In the genomic region with DNA sequence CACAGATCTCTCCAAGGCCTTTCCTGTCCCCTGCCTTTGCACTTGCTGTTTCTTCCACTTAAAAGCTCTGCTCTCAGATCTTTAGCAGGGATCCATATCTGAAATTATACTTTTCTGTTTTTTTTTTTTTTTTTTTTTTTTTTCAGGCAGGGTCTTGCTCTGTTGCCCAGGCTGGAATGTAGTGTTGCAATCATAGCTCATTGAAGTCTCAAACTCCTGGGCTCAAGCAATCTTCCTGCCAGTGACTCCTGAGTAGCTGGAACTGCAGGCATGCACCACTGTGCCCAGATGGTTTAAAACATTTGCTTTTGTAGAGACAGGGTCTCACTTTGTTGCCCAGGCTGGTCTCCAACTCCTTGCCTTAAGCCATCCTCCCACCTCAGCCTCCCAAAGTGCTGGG, we compare ENCODE assay signal across 1 cellular context.
TF ChIP-seq lines count a peak whose summit lies in the region.

No MANE protein-coding gene starts in this region.

TF ChIP-seq in HepG2, 621 proteins besides CTCF, POLR2A, EP300 and RAD21:
- TF ChIP-seq PHF21A (CRISPR knock-in tag; IDR thresholded peaks at IDR 0.05) (no peak), ZFP36L1 (CRISPR knock-in tag; IDR thresholded peaks at IDR 0.05) (no peak), ZNF121 (CRISPR knock-in tag; IDR thresholded peaks at IDR 0.05) (peak; percentile 84), IKZF4 (CRISPR knock-in tag; IDR thresholded peaks at IDR 0.05; ENCODE audit: borderline replicate concordance, low read depth, not compliant biosample characterization) (no peak), ASH2L (IDR thresholded peaks at IDR 0.05; ENCODE audit: insufficient read length, low read depth, low read length) (peak; percentile 17), XBP1 (CRISPR knock-in tag; IDR thresholded peaks at IDR 0.05) (no peak), RFX1 (IDR thresholded peaks at IDR 0.05) (no peak), ZNF678 (CRISPR knock-in tag; IDR thresholded peaks at IDR 0.05) (no peak), NFIB (CRISPR knock-in tag; IDR thresholded peaks at IDR 0.05; ENCODE audit: borderline replicate concordance) (no peak), NFE2L1 (CRISPR knock-in tag; IDR thresholded peaks at IDR 0.05; ENCODE audit: borderline replicate concordance) (no peak), HMG20A (CRISPR knock-in tag; IDR thresholded peaks at IDR 0.05; ENCODE audit: borderline replicate concordance) (no peak), ZNF777 (CRISPR knock-in tag; IDR thresholded peaks at IDR 0.05) (no peak), CENPT (CRISPR knock-in tag; IDR thresholded peaks at IDR 0.05; ENCODE audit: low read depth) (no peak), CEBPB (IDR thresholded peaks at IDR 0.05; ENCODE audit: borderline replicate concordance, low read depth, low read length) (peak; percentile 43; the same call in 1 of the 2 replicates), ZNF749 (CRISPR knock-in tag; IDR thresholded peaks at IDR 0.05; ENCODE audit: borderline replicate concordance) (no peak)
- TF ChIP-seq, protein P1, sequence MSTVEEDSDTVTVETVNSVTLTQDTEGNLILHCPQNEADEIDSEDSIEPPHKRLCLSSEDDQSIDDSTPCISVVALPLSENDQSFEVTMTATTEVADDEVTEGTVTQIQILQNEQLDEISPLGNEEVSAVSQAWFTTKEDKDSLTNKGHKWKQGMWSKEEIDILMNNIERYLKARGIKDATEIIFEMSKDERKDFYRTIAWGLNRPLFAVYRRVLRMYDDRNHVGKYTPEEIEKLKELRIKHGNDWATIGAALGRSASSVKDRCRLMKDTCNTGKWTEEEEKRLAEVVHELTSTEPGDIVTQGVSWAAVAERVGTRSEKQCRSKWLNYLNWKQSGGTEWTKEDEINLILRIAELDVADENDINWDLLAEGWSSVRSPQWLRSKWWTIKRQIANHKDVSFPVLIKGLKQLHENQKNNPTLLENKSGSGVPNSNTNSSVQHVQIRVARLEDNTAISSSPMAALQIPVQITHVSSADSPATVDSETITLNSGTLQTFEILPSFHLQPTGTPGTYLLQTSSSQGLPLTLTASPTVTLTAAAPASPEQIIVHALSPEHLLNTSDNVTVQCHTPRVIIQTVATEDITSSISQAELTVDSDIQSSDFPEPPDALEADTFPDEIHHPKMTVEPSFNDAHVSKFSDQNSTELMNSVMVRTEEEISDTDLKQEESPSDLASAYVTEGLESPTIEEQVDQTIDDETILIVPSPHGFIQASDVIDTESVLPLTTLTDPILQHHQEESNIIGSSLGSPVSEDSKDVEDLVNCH (CRISPR knock-in tag; IDR thresholded peaks at IDR 0.05) = no peak
- TF ChIP-seq, protein P2, sequence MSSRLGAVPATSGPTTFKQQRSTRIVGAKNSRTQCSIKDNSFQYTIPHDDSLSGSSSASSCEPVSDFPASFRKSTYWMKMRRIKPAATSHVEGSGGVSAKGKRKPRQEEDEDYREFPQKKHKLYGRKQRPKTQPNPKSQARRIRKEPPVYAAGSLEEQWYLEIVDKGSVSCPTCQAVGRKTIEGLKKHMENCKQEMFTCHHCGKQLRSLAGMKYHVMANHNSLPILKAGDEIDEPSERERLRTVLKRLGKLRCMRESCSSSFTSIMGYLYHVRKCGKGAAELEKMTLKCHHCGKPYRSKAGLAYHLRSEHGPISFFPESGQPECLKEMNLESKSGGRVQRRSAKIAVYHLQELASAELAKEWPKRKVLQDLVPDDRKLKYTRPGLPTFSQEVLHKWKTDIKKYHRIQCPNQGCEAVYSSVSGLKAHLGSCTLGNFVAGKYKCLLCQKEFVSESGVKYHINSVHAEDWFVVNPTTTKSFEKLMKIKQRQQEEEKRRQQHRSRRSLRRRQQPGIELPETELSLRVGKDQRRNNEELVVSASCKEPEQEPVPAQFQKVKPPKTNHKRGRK (CRISPR knock-in tag; IDR thresholded peaks at IDR 0.05) = no peak
- TF ChIP-seq, protein P3, sequence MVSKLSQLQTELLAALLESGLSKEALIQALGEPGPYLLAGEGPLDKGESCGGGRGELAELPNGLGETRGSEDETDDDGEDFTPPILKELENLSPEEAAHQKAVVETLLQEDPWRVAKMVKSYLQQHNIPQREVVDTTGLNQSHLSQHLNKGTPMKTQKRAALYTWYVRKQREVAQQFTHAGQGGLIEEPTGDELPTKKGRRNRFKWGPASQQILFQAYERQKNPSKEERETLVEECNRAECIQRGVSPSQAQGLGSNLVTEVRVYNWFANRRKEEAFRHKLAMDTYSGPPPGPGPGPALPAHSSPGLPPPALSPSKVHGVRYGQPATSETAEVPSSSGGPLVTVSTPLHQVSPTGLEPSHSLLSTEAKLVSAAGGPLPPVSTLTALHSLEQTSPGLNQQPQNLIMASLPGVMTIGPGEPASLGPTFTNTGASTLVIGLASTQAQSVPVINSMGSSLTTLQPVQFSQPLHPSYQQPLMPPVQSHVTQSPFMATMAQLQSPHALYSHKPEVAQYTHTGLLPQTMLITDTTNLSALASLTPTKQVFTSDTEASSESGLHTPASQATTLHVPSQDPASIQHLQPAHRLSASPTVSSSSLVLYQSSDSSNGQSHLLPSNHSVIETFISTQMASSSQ (IDR thresholded peaks at IDR 0.05; ENCODE audit: low read depth) = no peak
- TF ChIP-seq, protein P3 (CRISPR knock-in tag; IDR thresholded peaks at IDR 0.05; ENCODE audit: borderline replicate concordance) = no peak
- TF ChIP-seq, protein P4, sequence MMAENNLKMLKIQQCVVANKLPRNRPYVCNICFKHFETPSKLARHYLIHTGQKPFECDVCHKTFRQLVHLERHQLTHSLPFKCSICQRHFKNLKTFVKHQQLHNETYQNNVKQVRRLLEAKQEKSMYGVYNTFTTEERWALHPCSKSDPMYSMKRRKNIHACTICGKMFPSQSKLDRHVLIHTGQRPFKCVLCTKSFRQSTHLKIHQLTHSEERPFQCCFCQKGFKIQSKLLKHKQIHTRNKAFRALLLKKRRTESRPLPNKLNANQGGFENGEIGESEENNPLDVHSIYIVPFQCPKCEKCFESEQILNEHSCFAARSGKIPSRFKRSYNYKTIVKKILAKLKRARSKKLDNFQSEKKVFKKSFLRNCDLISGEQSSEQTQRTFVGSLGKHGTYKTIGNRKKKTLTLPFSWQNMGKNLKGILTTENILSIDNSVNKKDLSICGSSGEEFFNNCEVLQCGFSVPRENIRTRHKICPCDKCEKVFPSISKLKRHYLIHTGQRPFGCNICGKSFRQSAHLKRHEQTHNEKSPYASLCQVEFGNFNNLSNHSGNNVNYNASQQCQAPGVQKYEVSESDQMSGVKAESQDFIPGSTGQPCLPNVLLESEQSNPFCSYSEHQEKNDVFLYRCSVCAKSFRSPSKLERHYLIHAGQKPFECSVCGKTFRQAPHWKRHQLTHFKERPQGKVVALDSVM (CRISPR knock-in tag; IDR thresholded peaks at IDR 0.05) = peak; percentile 48; the same call in 1 of the 2 replicates
